Comparison of ENCODE assay signal across 8 cellular contexts in genomic region chr17:78257810-78258322, GRCh38. TPM values are rescaled to one million over a fixed set of nuclear protein-coding genes. Genes with fewer than 3 reads are reported as not detected.
DNase-seq lines count a peak whose midpoint lies in the region; ATAC-seq and TF ChIP-seq lines count a peak whose summit lies in the region.

No MANE protein-coding gene starts in this region.

- peaks cover 61% of the 10 kb centered on the region for H3K4me1 Mint-ChIP-seq in activated CD4-positive, alpha-beta T cell treated with anti-CD3 and anti-CD28 coated beads for 36 hours
- H3K4me1 Mint-ChIP-seq in T-helper 1 cell treated with Interleukin-12 subunit alpha and Interleukin-12 subunit beta and Interleukin-4 antibody, amounts not matched to agents 30 μg/mL and 1 μg/mL, for 36 hours (ENCODE audit: low read depth): peaks cover 60% of the 10 kb centered on the region
- peaks cover 32% of the 10 kb centered on the region for H3K4me1 Mint-ChIP-seq in stimulated activated memory B cell treated with anti-CD40 and anti-IgM and Interleukin-4, amounts not matched to agents 10 μg/mL and 1 μg/mL and 100 μg/mL, for 72 hours

- intact Hi-C loops in activated CD4-positive, alpha-beta T cell treated with anti-CD3 and anti-CD28 coated beads for 36 hours (cut with DNase I, micrococcal nuclease): no loop called here
- intact Hi-C loops in heart left ventricle (cut with DNase I) (no loop called here), mammary epithelial cell (cut with micrococcal nuclease) (no loop called here)

- peak overlapping the region; percentile 71 for H3K4me3 Mint-ChIP-seq in activated CD4-positive, alpha-beta T cell treated with anti-CD3 and anti-CD28 coated beads for 36 hours
- H3K4me3 Mint-ChIP-seq in T-helper 1 cell treated with Interleukin-12 subunit alpha and Interleukin-12 subunit beta and Interleukin-4 antibody, amounts not matched to agents 30 μg/mL and 1 μg/mL, for 36 hours: peak overlapping the region; percentile 77
- no peak overlapping the region for H3K4me3 Mint-ChIP-seq in stimulated activated memory B cell treated with anti-CD40 and anti-IgM and Interleukin-4, amounts not matched to agents 10 μg/mL and 1 μg/mL and 100 μg/mL, for 72 hours

- TF ChIP-seq CTCF in heart left ventricle (IDR thresholded peaks at IDR 0.05): no peak
- TF ChIP-seq CTCF in mammary epithelial cell (conservative IDR thresholded peaks at IDR 0.05 in 1 of 2, IDR thresholded peaks at IDR 0.05 in 1 of 2; ENCODE audit: extremely low read depth in 1 of 2, insufficient read depth in 1 of 2, low read depth in 1 of 2, low read length in 2 of 2): no peak

- no peaks in the 10 kb centered on the region for H4K20me1 ChIP-seq in mammary epithelial cell (ENCODE audit: insufficient read depth, low read length)

- H3K9me3 Mint-ChIP-seq in activated CD4-positive, alpha-beta T cell treated with anti-CD3 and anti-CD28 coated beads for 36 hours (ENCODE audit: low read depth): no peaks in the 10 kb centered on the region
- no peaks in the 10 kb centered on the region for H3K9me3 Mint-ChIP-seq in T-helper 1 cell treated with Interleukin-12 subunit alpha and Interleukin-12 subunit beta and Interleukin-4 antibody, amounts not matched to agents 30 μg/mL and 1 μg/mL, for 36 hours
- H3K9me3 Mint-ChIP-seq in stimulated activated memory B cell treated with anti-CD40 and anti-IgM and Interleukin-4, amounts not matched to agents 10 μg/mL and 1 μg/mL and 100 μg/mL, for 72 hours: no peaks in the 10 kb centered on the region

- peak; percentile 70 for DNase-seq in activated CD4-positive, alpha-beta T cell treated with anti-CD3 and anti-CD28 coated beads for 36 hours
- no peak for DNase-seq in activated CD4-positive, alpha-beta T cell treated with anti-CD3 and anti-CD28 coated beads, Interleukin-2, amount 50 U/mL, for 4 hours
- DNase-seq in heart left ventricle: peak in 3 of 5 donors; percentile 47 to 75 (median 60)
- DNase-seq in HCEC 1CT: no peak
- DNase-seq in SW480 (ENCODE audit: low spot score): no peak
- no peak for DNase-seq in mammary epithelial cell

- H3K27ac ChIP-seq in heart left ventricle: peak overlapping the region in 10 of 12 donors; percentile 37 to 93 (median 66)
- H3K27ac ChIP-seq in mammary epithelial cell (ENCODE audit: insufficient read depth, low read depth, low read length): no peak overlapping the region

- no peak for TF ChIP-seq POLR2A in heart left ventricle (IDR thresholded peaks at IDR 0.05)

- POLR2A ChIA-PET in activated CD4-positive, alpha-beta T cell treated with anti-CD3 and anti-CD28 coated beads for 36 hours (lab: Charles Lee): no interaction called here

- dilution Hi-C loops in mammary epithelial cell (cut with HindIII; ENCODE audit: low sequenced_read_pairs): loop anchor here (5.0 kb wide), 1 partner anchor 146 kb away; no protein-coding TSS in a partner anchor

- H3K4me1 ChIP-seq in heart left ventricle (peaks cover 0 to 81% (median 27%) of the 10 kb centered on the region in 12 donors), mammary epithelial cell (ENCODE audit: insufficient read depth, low read length) (no peaks in the 10 kb centered on the region)

- ATAC-seq in activated CD4-positive, alpha-beta T cell treated with anti-CD3 and anti-CD28 coated beads for 36 hours: peak; percentile 21
- ATAC-seq in heart left ventricle: peak in 1 of 4 donors; percentile 30
- peak; percentile 56 for ATAC-seq in stimulated activated memory B cell treated with anti-CD40 and anti-IgM and Interleukin-4, amounts not matched to agents 10 μg/mL and 1 μg/mL and 100 μg/mL, for 72 hours

- no peak overlapping the region for H3K9ac ChIP-seq in mammary epithelial cell (ENCODE audit: insufficient read depth, low read length)

- no peak overlapping the region for H2AFZ ChIP-seq in mammary epithelial cell (ENCODE audit: low read depth, low read length)

- peak overlapping the region; percentile 80 for H3K27ac Mint-ChIP-seq in activated CD4-positive, alpha-beta T cell treated with anti-CD3 and anti-CD28 coated beads for 36 hours
- peak overlapping the region; percentile 92 for H3K27ac Mint-ChIP-seq in T-helper 1 cell treated with Interleukin-12 subunit alpha and Interleukin-12 subunit beta and Interleukin-4 antibody, amounts not matched to agents 30 μg/mL and 1 μg/mL, for 36 hours
- no peak overlapping the region for H3K27ac Mint-ChIP-seq in stimulated activated memory B cell treated with anti-CD40 and anti-IgM and Interleukin-4, amounts not matched to agents 10 μg/mL and 1 μg/mL and 100 μg/mL, for 72 hours

- in situ Hi-C loops in mammary epithelial cell (cut with MboI; ENCODE audit: low sequenced_read_pairs in 2 of 2): loop anchor here in 1 of 2 donors (25.0 kb wide), 1 partner anchor 146 kb away; no protein-coding TSS in a partner anchor

- BruUV-seq in mammary epithelial cell (replicated peaks; lab: Mats Ljungman, UMichigan): no TSS peak

- H3K4me2 ChIP-seq in mammary epithelial cell (ENCODE audit: insufficient read depth, low read depth, low read length): no peak overlapping the region

- H3K4me3 ChIP-seq in heart left ventricle (peak overlapping the region in 1 of 12 donors; percentile 52), mammary epithelial cell (replicated peaks in 1 of 3; ENCODE audit: insufficient read depth in 1 of 3, low read depth in 2 of 3, low read length in 3 of 3) (no peak overlapping the region)

- no peaks in the 10 kb centered on the region for H3K79me2 ChIP-seq in mammary epithelial cell (ENCODE audit: insufficient read depth, low read length)

- CTCF ChIA-PET in activated CD4-positive, alpha-beta T cell treated with anti-CD3 and anti-CD28 coated beads for 36 hours (lab: Charles Lee): interaction anchor here (1.6 kb wide), 2 partner anchors 15 to 164 kb away, joined by 4 read pairs; no protein-coding TSS in a partner anchor
- CTCF ChIA-PET in mammary epithelial cell (lab: Charles Lee; ENCODE audit: low non-redundant PET): no interaction called here

- H3K27me3 ChIP-seq in heart left ventricle (no peaks in the 10 kb centered on the region), mammary epithelial cell (ENCODE audit: insufficient read depth, low read length) (no peaks in the 10 kb centered on the region)

- no peaks in the 10 kb centered on the region for H3K36me3 Mint-ChIP-seq in activated CD4-positive, alpha-beta T cell treated with anti-CD3 and anti-CD28 coated beads for 36 hours (ENCODE audit: low read depth)
- peaks cover 7% of the 10 kb centered on the region for H3K36me3 Mint-ChIP-seq in T-helper 1 cell treated with Interleukin-12 subunit alpha and Interleukin-12 subunit beta and Interleukin-4 antibody, amounts not matched to agents 30 μg/mL and 1 μg/mL, for 36 hours (ENCODE audit: low read depth)
- no peaks in the 10 kb centered on the region for H3K36me3 Mint-ChIP-seq in stimulated activated memory B cell treated with anti-CD40 and anti-IgM and Interleukin-4, amounts not matched to agents 10 μg/mL and 1 μg/mL and 100 μg/mL, for 72 hours

- H3K9me3 ChIP-seq in heart left ventricle (no peaks in the 10 kb centered on the region), mammary epithelial cell (replicated peaks; ENCODE audit: insufficient read depth, low read length) (no peaks in the 10 kb centered on the region)

- H3K36me3 ChIP-seq in heart left ventricle: no peaks in the 10 kb centered on the region
- H3K36me3 ChIP-seq in mammary epithelial cell (ENCODE audit: insufficient read depth, low read length): no peaks in the 10 kb centered on the region

- no peaks in the 10 kb centered on the region for H3K27me3 Mint-ChIP-seq in activated CD4-positive, alpha-beta T cell treated with anti-CD3 and anti-CD28 coated beads for 36 hours
- H3K27me3 Mint-ChIP-seq in T-helper 1 cell treated with Interleukin-12 subunit alpha and Interleukin-12 subunit beta and Interleukin-4 antibody, amounts not matched to agents 30 μg/mL and 1 μg/mL, for 36 hours (ENCODE audit: low read depth): no peaks in the 10 kb centered on the region
- H3K27me3 Mint-ChIP-seq in stimulated activated memory B cell treated with anti-CD40 and anti-IgM and Interleukin-4, amounts not matched to agents 10 μg/mL and 1 μg/mL and 100 μg/mL, for 72 hours: peaks cover 10% of the 10 kb centered on the region

- WGBS in heart left ventricle, 4 donors: 57 to 73% (median 59%) methylated on average over 15 to 16 of the region's 16 CpGs
- 88% methylated on average over 10 of the region's 16 CpGs for WGBS in mammary epithelial cell (ENCODE audit: low coverage, missing lambda C conversion rate)

RNA-seq across cellular contexts. Expression of gene TMEM235, which starts 26.4 kb away (rescaled TPM):
- total RNA-seq in activated CD4-positive, alpha-beta T cell treated with anti-CD3 and anti-CD28 coated beads for 36 hours: not detected
- total RNA-seq in heart left ventricle (not detected), mammary epithelial cell (not detected)
- polyA plus RNA-seq in heart left ventricle (not detected), mammary epithelial cell (not detected)
- not detected for polyA minus RNA-seq in mammary epithelial cell

RNA-seq across cellular contexts. Expression of gene BIRC5, which starts 43.8 kb away (rescaled TPM):
- 100 to 1,000 TPM; 100 to 107 TPM for total RNA-seq in activated CD4-positive, alpha-beta T cell treated with anti-CD3 and anti-CD28 coated beads for 36 hours
- total RNA-seq in heart left ventricle: 10 to 100 TPM in 1 of 9 donors, 1 to 10 TPM in 3, under 1 TPM in 3, not detected in 2; 0.50 to 10.9 (median 1.1) TPM
- under 1 TPM; 0.11 to 0.28 TPM for polyA plus RNA-seq in heart left ventricle
- total RNA-seq in mammary epithelial cell: 10 to 100 TPM in 1 of 2 donors, under 1 TPM in 1; 0.83 to 44.8 TPM
- 52.0 TPM for polyA plus RNA-seq in mammary epithelial cell
- 33.8 TPM for polyA minus RNA-seq in mammary epithelial cell

Comparison
In these comparisons a context has a peak if more than half of its experiments do, and no peak if none do; other contexts are left out.
1. DNase-seq: peak in activated CD4-positive, alpha-beta T cell treated with anti-CD3 and anti-CD28 coated beads for 36 hours (single experiment) and heart left ventricle (3 of 5); none in activated CD4-positive, alpha-beta T cell treated with anti-CD3 and anti-CD28 coated beads, Interleukin-2, amount 50 U/mL, for 4 hours (0 of 2), HCEC 1CT (single experiment), SW480 (single experiment) and mammary epithelial cell (single experiment).